In the genomic region with DNA sequence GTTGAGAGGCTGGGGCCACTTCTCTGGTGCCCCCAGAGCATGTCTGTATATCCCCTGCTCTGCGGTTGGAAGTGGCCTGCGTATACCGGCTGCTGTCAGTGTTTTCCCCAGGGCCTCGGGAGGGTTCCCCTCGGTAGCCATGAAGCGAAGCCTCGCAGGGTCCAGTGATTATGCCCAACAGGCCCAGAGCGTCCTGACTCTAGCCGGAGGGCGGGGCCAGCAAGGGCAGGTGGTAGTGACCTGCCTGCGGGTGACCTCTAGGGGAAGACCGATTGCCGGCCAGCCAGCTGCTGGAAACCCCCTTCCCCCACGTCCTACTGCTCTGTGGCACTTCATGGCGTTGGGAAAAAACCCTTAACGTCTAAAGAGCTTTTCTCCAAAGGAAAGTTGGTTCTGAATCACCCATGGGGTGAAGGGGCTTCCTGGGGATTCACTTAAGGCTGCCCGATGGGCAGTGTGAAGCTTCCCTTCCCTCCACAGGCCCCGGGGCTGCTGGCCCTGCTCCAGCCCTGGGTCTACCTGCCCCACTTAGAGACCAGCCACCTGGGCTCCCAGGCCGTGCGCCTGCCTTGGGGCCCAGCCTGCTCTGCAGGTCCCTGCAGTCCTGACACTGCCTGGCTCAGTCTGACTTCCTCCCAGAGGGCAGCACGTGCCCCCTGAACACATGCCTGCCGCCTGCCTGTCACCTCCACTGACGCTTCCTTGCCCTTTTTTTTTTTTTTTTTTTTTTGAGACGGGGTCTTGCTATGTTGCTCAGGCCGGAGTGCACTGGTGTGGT, we compare ENCODE assay signal across 11 cellular contexts.
DNase-seq lines count a peak whose midpoint lies in the region; ATAC-seq lines count a peak whose summit lies in the region.
"Had no signal": no experiment of that assay in that cellular context is flagged by ENCODE, and none has a peak within 500 bp of the region (broad histone marks: within the 10 kb centered on the region; RNA-seq: fewer than 3 reads in every experiment).

No MANE protein-coding gene starts in this region.

- no peak overlapping the region for H3K4ac ChIP-seq in mesendoderm (ENCODE audit: low read depth, low read length)

- no peak overlapping the region for H3K4me3 ChIP-seq in mesendoderm (ENCODE audit: low read length)
- H3K4me3 ChIP-seq: suprapubic skin had no signal

- H3K56ac ChIP-seq in mesendoderm (ENCODE audit: low read length) = peak overlapping the region; percentile 67

- DNase-seq in mesendoderm = peak; percentile 53
- no peak for DNase-seq in SHP77 (lab: John Stamatoyannopoulos, UW)
- DNase-seq in NCI-H345 treated with DMSO at 0.1 percent for 48 hours (lab: John Stamatoyannopoulos, UW; ENCODE audit: unreplicated experiment) = no peak
- DNase-seq in NCI-H1105 (lab: John Stamatoyannopoulos, UW) = no peak
- DNase-seq: activated CD8-positive, alpha-beta memory T cell treated with anti-CD3 and anti-CD28 coated beads, Interleukin-2, amount 50 U/mL, for 48 hours; central memory CD4-positive, alpha-beta T cell had no signal

- no peak overlapping the region for H2BK120ac ChIP-seq in mesendoderm (ENCODE audit: low read depth, low read length)

- H2BK15ac ChIP-seq in mesendoderm (replicated peaks; ENCODE audit: low read depth) = no peak overlapping the region

- peak; percentile 39 for ATAC-seq in GM18520 (IDR thresholded peaks at IDR 0.05; ENCODE audit: unreplicated experiment)
- ATAC-seq in GM21529 (IDR thresholded peaks at IDR 0.05; ENCODE audit: unreplicated experiment) = peak; percentile 48
- peak; percentile 40 for ATAC-seq in HG03442 (IDR thresholded peaks at IDR 0.05; ENCODE audit: unreplicated experiment)
- ATAC-seq in HG02885 (IDR thresholded peaks at IDR 0.05; ENCODE audit: poor library complexity, unreplicated experiment) = no peak

- no peaks in the 10 kb centered on the region for H3K27me3 ChIP-seq in mesendoderm (ENCODE audit: insufficient read depth, low read length, poor library complexity)
- H3K27me3 ChIP-seq: suprapubic skin had no signal

- H3K18ac ChIP-seq in mesendoderm (ENCODE audit: low read length) = no peak overlapping the region

- H3K79me1 ChIP-seq in mesendoderm (ENCODE audit: low read length) = no peaks in the 10 kb centered on the region

- peaks cover 9% of the 10 kb centered on the region for H3K4me1 ChIP-seq in mesendoderm (ENCODE audit: control insufficient read depth, low read depth, low read length)

- H3K4me2 ChIP-seq in mesendoderm (ENCODE audit: low read length) = no peak overlapping the region

- H2BK5ac ChIP-seq in mesendoderm (ENCODE audit: low read length) = no peak overlapping the region

- H4K8ac ChIP-seq in mesendoderm (ENCODE audit: low read depth, low read length) = no peak overlapping the region

- no peak overlapping the region for H2AK5ac ChIP-seq in mesendoderm (ENCODE audit: low read length)

- no peak overlapping the region for H3K23ac ChIP-seq in mesendoderm (ENCODE audit: low read length)

- no peak overlapping the region for H3K27ac ChIP-seq in mesendoderm (ENCODE audit: low read depth, low read length)
- H3K27ac ChIP-seq: suprapubic skin had no signal

- H3K9ac ChIP-seq in mesendoderm (ENCODE audit: low read length) = no peak overlapping the region

- H3K79me2 ChIP-seq in mesendoderm (ENCODE audit: control insufficient read depth, insufficient read depth, low read length) = no peaks in the 10 kb centered on the region

- H3K36me3 ChIP-seq in mesendoderm (ENCODE audit: control insufficient read depth, insufficient read depth, low read length) = no peaks in the 10 kb centered on the region

- H4K5ac ChIP-seq in mesendoderm (ENCODE audit: low read length) = no peak overlapping the region

- WGBS in mesendoderm (ENCODE audit: extremely low coverage, insufficient coverage, low lambda C conversion rate) = no CpG with 5 or more reads among the region's 25 CpGs
